10 cellular contexts compared by ENCODE assay signal in the genomic region with DNA sequence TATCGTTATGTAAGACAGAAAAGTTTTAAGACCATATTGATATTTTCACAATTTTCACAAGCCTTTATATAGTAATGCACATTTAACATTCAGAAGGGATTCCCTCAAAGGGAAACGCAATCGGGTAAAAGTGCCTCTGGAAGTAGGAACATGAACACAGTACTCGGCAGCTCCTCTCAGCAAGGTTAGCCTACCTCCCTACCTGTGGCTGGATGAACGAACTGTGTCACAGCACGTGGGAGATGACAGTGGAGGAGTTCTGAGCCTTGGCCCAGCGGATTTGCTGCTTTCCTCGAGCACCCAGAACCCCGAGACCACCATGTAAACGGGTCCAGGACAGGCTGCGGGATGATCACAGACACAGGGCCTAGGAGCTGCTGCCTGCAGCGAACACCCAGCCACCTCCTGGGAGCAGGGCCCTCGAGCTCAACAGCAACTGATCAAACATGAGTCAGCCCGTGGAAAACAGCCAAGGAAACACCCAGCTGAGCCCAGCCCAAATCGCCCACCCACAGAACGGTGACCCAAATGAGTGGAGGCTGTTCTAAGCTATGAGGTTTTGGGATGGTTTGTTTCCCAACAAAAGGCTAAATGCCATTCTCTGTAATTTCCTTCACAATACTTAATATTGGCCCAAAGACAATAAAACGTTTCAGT. TPM values are rescaled to one million over a fixed set of nuclear protein-coding genes. Genes with fewer than 3 reads are reported as not detected.
DNase-seq lines count a peak whose midpoint lies in the region; ATAC-seq, FAIRE-seq and TF ChIP-seq lines count a peak whose summit lies in the region.
"Had no signal": no experiment of that assay in that cellular context is flagged by ENCODE, and none has a peak within 500 bp of the region (broad histone marks: within the 10 kb centered on the region; RNA-seq: fewer than 3 reads in every experiment).

No MANE protein-coding gene starts in this region.

- no peaks in the 10 kb centered on the region for H3K9me3 ChIP-seq in kidney (ENCODE audit: control insufficient read depth in 1 of 2, low read length in 2 of 2)
- no peaks in the 10 kb centered on the region for H3K9me3 ChIP-seq in upper lobe of left lung

- no peaks in the 10 kb centered on the region for H3K27me3 ChIP-seq in upper lobe of left lung

- ATAC-seq in upper lobe of left lung (ENCODE audit: low FRiP score in 2 of 2): peak; percentile 81 to 88
- ATAC-seq in HG03469 (IDR thresholded peaks at IDR 0.05; ENCODE audit: unreplicated experiment): no peak
- ATAC-seq in GM19452 (IDR thresholded peaks at IDR 0.05; ENCODE audit: unreplicated experiment): no peak

- H3K4me1 ChIP-seq in kidney (ENCODE audit: control insufficient read depth in 1 of 2, insufficient read depth in 1 of 2, low read depth in 1 of 2, low read length in 2 of 2) (peaks cover 7 to 8% of the 10 kb centered on the region in 2 donors), upper lobe of left lung (peaks cover 0 to 14% (median 6%) of the 10 kb centered on the region in 4 donors)

- DNase-seq in DMS 273 (lab: John Stamatoyannopoulos, UW; ENCODE audit: unreplicated experiment) (peak; percentile 2), DMS 273 treated with DMSO at 0.1 percent for 48 hours (lab: John Stamatoyannopoulos, UW) (no peak), brain pericyte (ENCODE audit: low read depth, low spot score) (peak; percentile 60), kidney (peak; percentile 81), upper lobe of left lung (peak in 1 of 2 donors; percentile 69), HPDE6-E6E7 (ENCODE audit: extremely low spot score) (no peak)
- DNase-seq: NCI-H1930 had no signal

- no peak for TF ChIP-seq POLR2A in upper lobe of left lung (IDR thresholded peaks at IDR 0.05)

- H3K9ac ChIP-seq in kidney (ENCODE audit: low read length in 2 of 2): no peak overlapping the region

- H3K36me3 ChIP-seq in kidney (ENCODE audit: control insufficient read depth in 1 of 2, insufficient read depth in 2 of 2, low read length in 2 of 2): no peaks in the 10 kb centered on the region
- peaks cover 0 to 3% (median 0%) of the 10 kb centered on the region in 4 donors for H3K36me3 ChIP-seq in upper lobe of left lung

- TF ChIP-seq CTCF in kidney (IDR thresholded peaks at IDR 0.05; ENCODE audit: borderline replicate concordance, extremely low read depth, insufficient read depth) (no peak), upper lobe of left lung (IDR thresholded peaks at IDR 0.05) (no peak)

- FAIRE-seq in kidney (lab: Jason Lieb, UNC): no peak

- H3K4me3 ChIP-seq in kidney (ENCODE audit: low read length in 2 of 2): no peak overlapping the region
- no peak overlapping the region for H3K4me3 ChIP-seq in upper lobe of left lung

- H3K27ac ChIP-seq in kidney (ENCODE audit: low read depth in 2 of 2, low read length in 2 of 2): no peak overlapping the region
- H3K27ac ChIP-seq in upper lobe of left lung: peak overlapping the region in 1 of 4 donors; percentile 27
- H3K27ac ChIP-seq: 22Rv1 had no signal

- no peak for TF ChIP-seq EP300 in upper lobe of left lung (IDR thresholded peaks at IDR 0.05)

- intact Hi-C loops in kidney (cut with DNase I): no loop called here

- 52 to 62% methylated on average over 15 to 17 of the region's 17 CpGs for WGBS in upper lobe of left lung, 2 donors

RNA-seq across cellular contexts. Expression of gene FAT1, which starts 30.4 kb away (rescaled TPM):
- total RNA-seq in kidney (254 TPM), upper lobe of left lung (10 to 100 TPM; 42.8 to 92.2 (median 77.4) TPM)
- 62.2 TPM for polyA plus RNA-seq in kidney (ENCODE audit: insufficient read depth, low read depth, low replicate concordance)

Comparison
In these comparisons a context has a peak if more than half of its experiments do, and no peak if none do; other contexts are left out.
1. DNase-seq: peak in DMS 273 (single experiment), brain pericyte (single experiment) and kidney (single experiment); none in DMS 273 treated with DMSO at 0.1 percent for 48 hours (single experiment) and HPDE6-E6E7 (single experiment).
2. ATAC-seq: peak in upper lobe of left lung (2 of 2); none in HG03469 (single experiment) and GM19452 (single experiment).